ENCODE assay signal across 2 cellular contexts in genomic region chr4:173013232-173013932, GRCh38.
TF ChIP-seq lines count a peak whose summit lies in the region.

No MANE protein-coding gene starts in this region.

TF ChIP-seq in Ishikawa, 13 proteins besides CTCF, POLR2A, EP300 and RAD21 (continued from another document):
- TF ChIP-seq REST (IDR thresholded peaks at IDR 0.05; ENCODE audit: low read depth): no peak
- TF ChIP-seq TEAD4 (IDR thresholded peaks at IDR 0.05): no peak
TF ChIP-seq in Ishikawa: peak in this region for 0.

TF ChIP-seq in GM12878, 131 proteins besides CTCF, POLR2A, EP300 and RAD21 (continued from another document):
- TF ChIP-seq ZBTB40 (IDR thresholded peaks at IDR 0.05; ENCODE audit: borderline replicate concordance): no peak
- no peak for TF ChIP-seq CHD2 (IDR thresholded peaks at IDR 0.05; ENCODE audit: borderline replicate concordance, low read depth, low read length)
- no peak for TF ChIP-seq CREB1 (IDR thresholded peaks at IDR 0.05; ENCODE audit: low read depth)
